In genomic region chr11:27795955-27796861, GRCh38 we compare ENCODE assay signal across 12 cellular contexts.
A peak's percentile ranks its signal among the peaks of the same experiment; 100 is the strongest.
DNase-seq lines count a peak whose midpoint lies in the region; ATAC-seq, FAIRE-seq and TF ChIP-seq lines count a peak whose summit lies in the region.
"Had no signal": no experiment of that assay in that cellular context is flagged by ENCODE, and none has a peak within 500 bp of the region (broad histone marks: within the 10 kb centered on the region; RNA-seq: fewer than 3 reads in every experiment).

No MANE protein-coding gene starts in this region.

- POLR2A ChIA-PET in A549 (lab: Yijun Ruan, JAX): no interaction called here

- WGBS in A549 (ENCODE audit: missing lambda C conversion rate): 40% methylated on average over 9 of the region's 9 CpGs

- TF ChIP-seq CTCF in A549 (IDR thresholded peaks at IDR 0.05): no peak

- ATAC-seq in A549: peak; percentile 57 to 81; a peak in 4 of 6 replicates

- DNase-seq in A549 (ENCODE audit: low read depth in 1 of 2, low spot score in 1 of 2) (no peak), NCI-H82 (lab: John Stamatoyannopoulos, UW) (peak; percentile 61), iPS-NIHi7 (ENCODE audit: extremely low spot score) (peak; percentile 56), retina (no peak), SKM-1 treated with dmso at 0.1 percent for 144 hours (lab: John Stamatoyannopoulos, UW; ENCODE audit: unreplicated experiment) (no peak)
- no peak for DNase-seq in activated naive CD4-positive, alpha-beta T cell (lab: John Stamatoyannopoulos, UW)
- DNase-seq in NK-92 treated with Interleukin-12 subunit alpha and Interleukin-12 subunit beta, amount 100 ng/mL, for 24 hours (lab: John Stamatoyannopoulos, UW): no peak
- DNase-seq: foreskin melanocyte, NCI-H2171 had no signal

- TF ChIP-seq RAD21 in A549 (conservative IDR thresholded peaks at IDR 0.05 in 1 of 2, IDR thresholded peaks at IDR 0.05 in 1 of 2): no peak

- H3K9me3 ChIP-seq in A549 (no peaks in the 10 kb centered on the region), HUES6 (ENCODE audit: control insufficient read depth, insufficient read depth, low read depth, low read length) (no peaks in the 10 kb centered on the region; the same call in 1 of the 2 replicates)
- H3K9me3 ChIP-seq: breast epithelium, neutrophil had no signal

- TF ChIP-seq POLR2A in A549 (IDR thresholded peaks at IDR 0.05; ENCODE audit: low read length): no peak

- TF ChIP-seq EP300 in A549 (IDR thresholded peaks at IDR 0.05): no peak

- H3K4me2 ChIP-seq in A549: peak overlapping the region; percentile 59

- H3K36me3 ChIP-seq in HUES6 (ENCODE audit: control insufficient read depth, insufficient read depth, low read length): no peaks in the 10 kb centered on the region
- H3K36me3 ChIP-seq: breast epithelium, neutrophil had no signal

- H3K4me3 ChIP-seq in A549 (no peak overlapping the region), HUES6 (ENCODE audit: low read depth, low read length) (peak overlapping the region; percentile 11; the same call in 1 of the 2 replicates)
- H3K4me3 ChIP-seq: breast epithelium had no signal

- peaks cover 99% of the 10 kb centered on the region for H3K27me3 ChIP-seq in HUES6 (ENCODE audit: control insufficient read depth, insufficient read depth, low read length)
- H3K27me3 ChIP-seq: breast epithelium, neutrophil had no signal

- H3K4me1 ChIP-seq in A549 (peaks cover 11% of the 10 kb centered on the region), HUES6 (ENCODE audit: control insufficient read depth, insufficient read depth, low read length) (peaks cover 16% of the 10 kb centered on the region)
- H3K4me1 ChIP-seq: breast epithelium had no signal

- H3K27ac ChIP-seq in A549 (peak overlapping the region in 1 of 2 experiments; percentile 57; a peak in 2 of 6 replicates), HUES6 (ENCODE audit: low read depth, low read length) (no peak overlapping the region)
- H3K27ac ChIP-seq: breast epithelium, neutrophil had no signal

- FAIRE-seq in A549 (lab: Jason Lieb, UNC): no peak

- CTCF ChIA-PET in A549 (lab: Yijun Ruan, JAX): no interaction called here

- H3K9ac ChIP-seq in HUES6 (ENCODE audit: low read length): no peak overlapping the region

TF ChIP-seq in A549, 52 proteins besides CTCF, POLR2A, EP300 and RAD21:
- TF ChIP-seq ESRRA (IDR thresholded peaks at IDR 0.05; ENCODE audit: borderline replicate concordance, low read length) (no peak), HEYL (CRISPR knock-in tag; IDR thresholded peaks at IDR 0.05) (no peak), USF2 (IDR thresholded peaks at IDR 0.05) (no peak), KDM1A (IDR thresholded peaks at IDR 0.05; ENCODE audit: low read depth) (no peak), JUN (IDR thresholded peaks at IDR 0.05) (no peak), POLR2AphosphoS2 (conservative IDR thresholded peaks at IDR 0.05; ENCODE audit: low read length) (no peak), HOXA7 (CRISPR knock-in tag; IDR thresholded peaks at IDR 0.05) (no peak), HES2 (IDR thresholded peaks at IDR 0.05) (no peak), TP53 (CRISPR knock-in tag; IDR thresholded peaks at IDR 0.05) (no peak), MAZ (IDR thresholded peaks at IDR 0.05; ENCODE audit: borderline replicate concordance, low read depth, low read length) (no peak), REST (IDR thresholded peaks at IDR 0.05) (no peak), TFCP2L1 (CRISPR knock-in tag; IDR thresholded peaks at IDR 0.05) (no peak), PHF8 (IDR thresholded peaks at IDR 0.05; ENCODE audit: borderline replicate concordance, low read depth) (no peak), HOXB13 (CRISPR knock-in tag; IDR thresholded peaks at IDR 0.05; ENCODE audit: low read depth) (no peak), RARB (CRISPR knock-in tag; IDR thresholded peaks at IDR 0.05) (no peak), HMGXB4 (CRISPR knock-in tag; IDR thresholded peaks at IDR 0.05; ENCODE audit: borderline replicate concordance) (no peak), CBX2 (IDR thresholded peaks at IDR 0.05; ENCODE audit: borderline replicate concordance, low read depth) (no peak), CHD2 (IDR thresholded peaks at IDR 0.05; ENCODE audit: low read length, partially characterized antibody) (no peak), ZFP36 (IDR thresholded peaks at IDR 0.05; ENCODE audit: borderline replicate concordance, partially characterized antibody) (no peak), RNF2 (IDR thresholded peaks at IDR 0.05; ENCODE audit: borderline replicate concordance, low read depth) (no peak)

Comparison
In these comparisons a context has a peak if more than half of its experiments do, and no peak if none do; other contexts are left out.
1. DNase-seq: peak in NCI-H82 (single experiment) and iPS-NIHi7 (single experiment); none in A549 (0 of 2), activated naive CD4-positive, alpha-beta T cell (0 of 4), retina (single experiment), NK-92 treated with Interleukin-12 subunit alpha and Interleukin-12 subunit beta, amount 100 ng/mL, for 24 hours (single experiment) and SKM-1 treated with dmso at 0.1 percent for 144 hours (single experiment).